33 cellular contexts compared by ENCODE assay signal in the genomic region with DNA sequence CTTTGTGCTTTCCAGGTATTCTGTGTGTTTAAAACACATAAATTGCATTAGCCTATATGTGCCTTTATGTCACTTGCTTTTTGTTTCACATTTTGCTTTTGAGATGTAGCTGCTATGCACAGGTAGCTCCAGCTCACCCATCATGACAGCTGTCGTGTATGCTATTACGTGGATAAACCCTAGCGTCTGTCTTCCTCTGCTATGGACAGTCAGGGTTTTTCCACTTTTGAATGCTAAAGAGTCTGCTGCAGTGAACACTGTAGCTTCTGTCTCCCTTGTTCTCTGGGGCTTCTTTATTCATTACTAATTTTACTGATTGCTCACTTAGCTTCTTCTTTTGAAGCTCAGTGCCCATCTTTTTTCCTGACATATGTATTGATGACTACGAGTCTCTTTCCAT. TPM values are rescaled to one million over a fixed set of nuclear protein-coding genes. Genes with fewer than 3 reads are reported as not detected.
DNase-seq lines count a peak whose midpoint lies in the region; ATAC-seq and TF ChIP-seq lines count a peak whose summit lies in the region.
"Had no signal": no experiment of that assay in that cellular context is flagged by ENCODE, and none has a peak within 500 bp of the region (broad histone marks: within the 10 kb centered on the region; RNA-seq: fewer than 3 reads in every experiment).

No MANE protein-coding gene starts in this region.

- no peak overlapping the region for H3K9ac ChIP-seq in SK-N-SH
- H3K9ac ChIP-seq: BLaER1, GM23248, KMS-11 had no signal

- H3K36me3 ChIP-seq in SK-N-SH (replicated peaks in 1 of 2; ENCODE audit: control insufficient read depth in 1 of 2, insufficient read depth in 2 of 2, low read length in 1 of 2), result no peaks in the 10 kb centered on the region
- H3K36me3 ChIP-seq: BLaER1, breast epithelium, ovary had no signal

- H2AFZ ChIP-seq in SK-N-SH (ENCODE audit: low read depth), result no peak overlapping the region
- H2AFZ ChIP-seq: GM23248 had no signal

- DNase-seq in stimulated activated CD8-positive, alpha-beta memory T cell treated with anti-CD3 and anti-CD28 coated beads, Interleukin-4, amount 100 ng/mL, for 48 hours, result peak; percentile 3
- DNase-seq in SK-N-SH (no peak), NOMO-1 treated with DMSO at 0.1 percent for 48 hours (lab: John Stamatoyannopoulos, UW; ENCODE audit: unreplicated experiment) (no peak), SIG-M5 treated with dmso at 0.1 percent for 504 hours (lab: John Stamatoyannopoulos, UW; ENCODE audit: unreplicated experiment) (no peak)
- no peak for DNase-seq in effector memory CD8-positive, alpha-beta T cell
- DNase-seq: ACHN; activated CD4-positive, alpha-beta memory T cell treated with anti-CD3 and anti-CD28 coated beads for 36 hours; activated CD4-positive, CD25-positive, alpha-beta regulatory T cell treated with anti-CD3 and anti-CD28 coated beads, Interleukin-2, amount 50 U/mL, for 72 hours; activated CD8-positive, alpha-beta memory T cell treated with anti-CD3 and anti-CD28 coated beads, Interleukin-2, amount 50 U/mL, for 4 hours; activated naive CD4-positive, alpha-beta T cell treated with anti-CD3 and anti-CD28 coated beads, Interleukin-2, amount 50 U/mL, for 16 hours; amniotic stem cell; Caco-2; effector memory CD4-positive, alpha-beta T cell; erythroblast; GM23248; islet precursor cell; MM.1S; NCI-H1417 treated with DMSO at 0.1 percent for 48 hours; NCI-H2081; NCI-H774; nephron progenitor cell; ovary; RPMI8226; small intestine; stimulated activated CD4-positive, alpha-beta T cell treated with anti-CD3 and anti-CD28 coated beads, Interleukin-1b, Interleukin-23, amount 100 ng/mL, for 48 hours; trophoblast cell had no signal

- no peaks in the 10 kb centered on the region for H3K9me2 ChIP-seq in SK-N-SH

- no peak for TF ChIP-seq EP300 in SK-N-SH (IDR thresholded peaks at IDR 0.05; ENCODE audit: borderline replicate concordance in 1 of 2, low read depth in 1 of 2, low read length in 1 of 2)

- WGBS in SK-N-SH (ENCODE audit: low lambda C conversion rate), result 71% methylated on average over 4 of the region's 4 CpGs

- H3K27ac ChIP-seq in SK-N-SH (ENCODE audit: low read depth in 2 of 2, low read length in 1 of 2), result no peak overlapping the region
- H3K27ac ChIP-seq: BLaER1, breast epithelium, GM23248, KMS-11, ovary had no signal

- CTCF ChIA-PET in SK-N-SH (lab: Yijun Ruan, JAX), result interaction anchor here (1.2 kb wide), 1 partner anchor 35 kb away, joined by 3 read pairs; no protein-coding TSS in a partner anchor

- H3K4me1 Mint-ChIP-seq in effector memory CD8-positive, alpha-beta T cell (ENCODE audit: low read depth in 2 of 2), result peaks cover 3 to 5% of the 10 kb centered on the region in 2 donors

- POLR2A ChIA-PET in SK-N-SH (lab: Yijun Ruan, JAX), result no interaction called here

- H3K4me2 ChIP-seq in SK-N-SH, result no peak overlapping the region
- H3K4me2 ChIP-seq: BLaER1, KMS-11 had no signal

- TF ChIP-seq RAD21 in SK-N-SH (IDR thresholded peaks at IDR 0.05; ENCODE audit: low read length), result no peak

- no peak overlapping the region for H3K4me3 ChIP-seq in SK-N-SH (ENCODE audit: low read depth in 2 of 2, low read length in 1 of 2)
- H3K4me3 ChIP-seq: BLaER1, breast epithelium, GM23248, ovary had no signal

- peaks cover 0 to 9% of the 10 kb centered on the region in 2 donors for H3K27me3 Mint-ChIP-seq in effector memory CD8-positive, alpha-beta T cell
- H3K27me3 Mint-ChIP-seq: activated CD4-positive, alpha-beta memory T cell treated with anti-CD3 and anti-CD28 coated beads for 36 hours had no signal

- H3K27me3 ChIP-seq in SK-N-SH (ENCODE audit: insufficient read depth), result no peaks in the 10 kb centered on the region
- H3K27me3 ChIP-seq: BLaER1, breast epithelium, ovary had no signal

- no peak for TF ChIP-seq CTCF in SK-N-SH (IDR thresholded peaks at IDR 0.05)

- no peaks in the 10 kb centered on the region for H3K36me3 Mint-ChIP-seq in effector memory CD8-positive, alpha-beta T cell (ENCODE audit: insufficient read depth)
- H3K36me3 Mint-ChIP-seq: activated CD4-positive, alpha-beta memory T cell treated with anti-CD3 and anti-CD28 coated beads for 36 hours had no signal

- no peaks in the 10 kb centered on the region for H3K79me2 ChIP-seq in SK-N-SH (ENCODE audit: insufficient read depth)

- peak; percentile 59 for ATAC-seq in GM18870 (IDR thresholded peaks at IDR 0.05; ENCODE audit: unreplicated experiment)
- peak; percentile 67 for ATAC-seq in GM21786 (IDR thresholded peaks at IDR 0.05; ENCODE audit: unreplicated experiment)
- peak; percentile 76 for ATAC-seq in HG03432 (IDR thresholded peaks at IDR 0.05; ENCODE audit: unreplicated experiment)
- no peak for ATAC-seq in effector memory CD8-positive, alpha-beta T cell (replicated peaks)

- H3K4me3 Mint-ChIP-seq in effector memory CD8-positive, alpha-beta T cell, result no peak overlapping the region
- H3K4me3 Mint-ChIP-seq: activated CD4-positive, alpha-beta memory T cell treated with anti-CD3 and anti-CD28 coated beads for 36 hours; nephron progenitor cell; T-helper 1 cell treated with Interleukin-12 subunit alpha and Interleukin-12 subunit beta and Interleukin-4 antibody, amounts not matched to agents 30 μg/mL and 1 μg/mL, for 36 hours had no signal

- no peaks in the 10 kb centered on the region for H3K9me3 Mint-ChIP-seq in effector memory CD8-positive, alpha-beta T cell
- H3K9me3 Mint-ChIP-seq: activated CD4-positive, alpha-beta memory T cell treated with anti-CD3 and anti-CD28 coated beads for 36 hours; T-helper 1 cell treated with Interleukin-12 subunit alpha and Interleukin-12 subunit beta and Interleukin-4 antibody, amounts not matched to agents 30 μg/mL and 1 μg/mL, for 36 hours had no signal

- peak overlapping the region in 1 of 2 donors; percentile 70 for H3K27ac Mint-ChIP-seq in effector memory CD8-positive, alpha-beta T cell
- H3K27ac Mint-ChIP-seq: activated CD4-positive, alpha-beta memory T cell treated with anti-CD3 and anti-CD28 coated beads for 36 hours; nephron progenitor cell; T-helper 1 cell treated with Interleukin-12 subunit alpha and Interleukin-12 subunit beta and Interleukin-4 antibody, amounts not matched to agents 30 μg/mL and 1 μg/mL, for 36 hours had no signal

- no peaks in the 10 kb centered on the region for H3F3A ChIP-seq in SK-N-SH (replicated peaks; ENCODE audit: insufficient read depth)

- H3K9me3 ChIP-seq in SK-N-SH, result no peaks in the 10 kb centered on the region
- H3K9me3 ChIP-seq: BLaER1, breast epithelium, Caco-2, ovary had no signal

- no peaks in the 10 kb centered on the region for H3K4me1 ChIP-seq in SK-N-SH (ENCODE audit: control insufficient read depth in 1 of 2, insufficient read depth in 2 of 2, low read depth in 1 of 2, low read length in 1 of 2)
- H3K4me1 ChIP-seq: BLaER1, breast epithelium, Caco-2 had no signal

- H4K20me1 ChIP-seq in SK-N-SH (ENCODE audit: insufficient read depth), result no peaks in the 10 kb centered on the region
- H4K20me1 ChIP-seq: BLaER1 had no signal

TF ChIP-seq in SK-N-SH, 30 proteins besides CTCF, POLR2A, EP300 and RAD21:
- TF ChIP-seq ELF1 (IDR thresholded peaks at IDR 0.05) (no peak), RFX5 (IDR thresholded peaks at IDR 0.05; ENCODE audit: low read length) (no peak), TCF12 (IDR thresholded peaks at IDR 0.05) (no peak)
TF ChIP-seq in SK-N-SH: peak in this region for 0.

RNA-seq across cellular contexts. Expression of a gene that starts 24.7 kb away (rescaled TPM):
- polyA plus RNA-seq in SK-N-SH (2012; rRNA removed), result 1.4 and 1.6 TPM in 2 replicates
- polyA plus RNA-seq in SK-N-SH (2012; cell fraction: cytosol; rRNA removed), result 1.3 TPM in 2 replicates
- polyA plus RNA-seq in SK-N-SH (2012; cell fraction: nucleus; rRNA removed), result 2.6 TPM in 2 replicates
